Comparison of ENCODE assay signal across 30 cellular contexts in the genomic region with DNA sequence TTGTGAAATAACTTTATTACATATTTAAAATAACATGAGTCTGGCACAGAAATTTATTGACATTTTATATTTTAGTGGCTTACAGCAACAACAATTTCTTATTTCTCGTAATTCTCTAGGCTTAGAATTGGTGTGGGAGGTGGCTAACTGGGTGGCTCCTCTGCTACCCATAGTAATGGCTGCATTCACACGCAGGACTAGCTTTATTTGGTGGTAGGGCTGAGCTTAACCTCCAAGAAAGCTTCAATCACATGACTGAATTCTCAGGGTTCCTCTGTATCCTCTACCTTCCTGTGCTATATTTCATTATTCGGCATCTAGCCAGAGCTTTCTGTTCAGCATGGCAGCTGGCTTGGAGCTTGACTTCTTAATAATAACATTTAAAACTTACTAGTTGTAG.
"Had no signal": no experiment of that assay in that cellular context is flagged by ENCODE, and none has a peak within 500 bp of the region (broad histone marks: within the 10 kb centered on the region; RNA-seq: fewer than 3 reads in every experiment).

No MANE protein-coding gene starts in this region.

- H3K36me3 ChIP-seq: colonic mucosa, esophagus squamous epithelium, gastrocnemius medialis, left lung had no signal

- H3K36me3 Mint-ChIP-seq: memory B cell; naive thymus-derived CD4-positive, alpha-beta T cell; natural killer cell had no signal

- H3K27me3 ChIP-seq: colonic mucosa, esophagus squamous epithelium, gastrocnemius medialis, hepatocyte, left lung had no signal

- H3K4me2 ChIP-seq: hepatocyte had no signal

- H3K27ac Mint-ChIP-seq: dendritic cell treated with granulocyte-macrophage colony-stimulating factor and Interleukin-4, amounts not matched to agents 40 ng/mL and 50 ng/mL, for 4 days; effector memory CD8-positive, alpha-beta T cell; endodermal cell; memory B cell; naive thymus-derived CD4-positive, alpha-beta T cell; natural killer cell had no signal

- H3K9me3 ChIP-seq: colonic mucosa, esophagus squamous epithelium, gastrocnemius medialis, left lung had no signal

- H3K79me2 ChIP-seq: hepatocyte had no signal

- H3K27ac ChIP-seq: colonic mucosa, epithelial cell of prostate, esophagus squamous epithelium, gastrocnemius medialis, hepatocyte, left lung had no signal

- H3K4me3 Mint-ChIP-seq: dendritic cell treated with granulocyte-macrophage colony-stimulating factor and Interleukin-4, amounts not matched to agents 40 ng/mL and 50 ng/mL, for 4 days; effector memory CD8-positive, alpha-beta T cell; endodermal cell; memory B cell; naive thymus-derived CD4-positive, alpha-beta T cell; natural killer cell had no signal

- H2AFZ ChIP-seq: hepatocyte had no signal

- H3K9me3 Mint-ChIP-seq: dendritic cell treated with granulocyte-macrophage colony-stimulating factor and Interleukin-4, amounts not matched to agents 40 ng/mL and 50 ng/mL, for 4 days; endodermal cell; memory B cell had no signal

- H3K4me1 Mint-ChIP-seq: endodermal cell; memory B cell; naive thymus-derived CD4-positive, alpha-beta T cell; natural killer cell had no signal

- DNase-seq: colonic mucosa; cortex of kidney; effector CD8-positive, alpha-beta T cell; effector memory CD8-positive, alpha-beta T cell; endodermal cell; erythroblast; esophagus squamous epithelium; foreskin fibroblast; foreskin melanocyte; gastrocnemius medialis; glutamatergic neuron; head of caudate nucleus; hypothalamus; left cardiac atrium; left lung; left ventricle myocardium superior; mammary epithelial cell; mesendoderm; midbrain; naive thymus-derived CD4-positive, alpha-beta T cell; natural killer cell had no signal

- ATAC-seq: effector memory CD8-positive, alpha-beta T cell; esophagus mucosa; gastrocnemius medialis; left cardiac atrium; left lung; left ventricle myocardium superior; naive thymus-derived CD4-positive, alpha-beta T cell; natural killer cell had no signal

- H3K4me3 ChIP-seq: colonic mucosa, esophagus squamous epithelium, gastrocnemius medialis, hepatocyte, left lung, lung had no signal

- H3K4me1 ChIP-seq: colonic mucosa, esophagus squamous epithelium, gastrocnemius medialis, left lung had no signal

- H3K27me3 Mint-ChIP-seq: dendritic cell treated with granulocyte-macrophage colony-stimulating factor and Interleukin-4, amounts not matched to agents 40 ng/mL and 50 ng/mL, for 4 days; effector memory CD8-positive, alpha-beta T cell; memory B cell; naive thymus-derived CD4-positive, alpha-beta T cell had no signal

- FAIRE-seq: endometrium, islet of Langerhans, keratinocyte had no signal
